20 cellular contexts compared by ENCODE assay signal in the genomic region with DNA sequence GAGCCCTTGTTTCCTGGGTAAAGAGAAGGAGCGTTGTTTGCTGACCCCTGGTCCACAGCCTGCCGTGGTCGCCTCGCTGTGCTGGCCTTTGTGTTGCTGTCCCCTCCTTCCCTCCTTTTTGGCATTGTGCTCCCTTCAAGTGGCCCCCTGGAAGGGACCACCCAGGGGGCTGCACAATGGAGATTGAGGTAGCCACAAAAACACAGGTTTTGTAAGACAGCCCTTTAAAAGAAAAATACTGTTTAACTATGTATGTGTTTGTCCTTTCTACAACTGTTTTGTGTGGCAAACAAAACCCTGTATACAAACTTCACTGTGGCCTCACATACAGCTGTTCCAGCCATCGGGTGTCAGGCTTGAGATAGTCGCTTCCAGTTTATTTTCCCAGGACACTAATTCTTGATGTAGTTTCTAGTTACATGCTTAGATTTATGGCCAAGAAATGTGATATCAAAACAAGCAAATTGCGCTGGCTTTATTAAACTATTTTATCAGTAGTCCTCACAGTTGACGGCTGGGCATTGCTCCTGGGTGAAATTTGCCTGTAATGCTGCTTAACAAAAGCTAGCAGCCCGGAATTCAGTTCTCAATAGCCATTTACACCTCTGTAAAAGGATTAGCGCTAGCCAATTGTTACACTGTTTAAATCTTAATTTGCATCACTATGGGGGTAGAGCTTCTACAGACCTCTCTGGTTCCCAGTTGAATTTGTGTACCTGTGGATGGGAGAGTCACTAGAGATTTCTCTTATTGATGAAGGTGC.
DNase-seq lines count a peak whose midpoint lies in the region; ATAC-seq and TF ChIP-seq lines count a peak whose summit lies in the region.
"Had no signal": no experiment of that assay in that cellular context is flagged by ENCODE, and none has a peak within 500 bp of the region (broad histone marks: within the 10 kb centered on the region; RNA-seq: fewer than 3 reads in every experiment).

No MANE protein-coding gene starts in this region.

- H3K27me3 ChIP-seq in SJCRH30, result no peaks in the 10 kb centered on the region
- no peaks in the 10 kb centered on the region for H3K27me3 ChIP-seq in foreskin keratinocyte
- H3K27me3 ChIP-seq: heart right ventricle had no signal

- intact Hi-C loops in activated CD4-positive, alpha-beta T cell treated with anti-CD3 and anti-CD28 coated beads, Interleukin-2, amount 10 ng/mL, durations not matched to agents 24 days and 14 days (cut with micrococcal nuclease), result no loop called here

- no peak for TF ChIP-seq CTCF in foreskin keratinocyte (conservative IDR thresholded peaks at IDR 0.05)

- no peaks in the 10 kb centered on the region for H3K36me3 Mint-ChIP-seq in activated CD4-positive, alpha-beta T cell treated with anti-CD3 and anti-CD28 coated beads, Interleukin-2, amount 10 ng/mL, durations not matched to agents 24 days and 14 days (ENCODE audit: low read depth)

- peak overlapping the region; percentile 22 for H3K4me3 ChIP-seq in SJCRH30
- H3K4me3 ChIP-seq: heart right ventricle, thoracic aorta had no signal

- H3K4me3 Mint-ChIP-seq in activated CD4-positive, alpha-beta T cell treated with anti-CD3 and anti-CD28 coated beads, Interleukin-2, amount 10 ng/mL, durations not matched to agents 24 days and 14 days, result no peak overlapping the region
- H3K4me3 Mint-ChIP-seq: activated B cell treated with CpG ODN at 0.5 μM for 24 hours; activated naive CD4-positive, alpha-beta T cell treated with anti-CD3 and anti-CD28 coated beads for 36 hours; CD4-positive, alpha-beta T cell; naive thymus-derived CD8-positive, alpha-beta T cell had no signal

- H3K9me3 ChIP-seq in SJCRH30 (replicated peaks), result no peaks in the 10 kb centered on the region
- H3K9me3 ChIP-seq: heart right ventricle, thoracic aorta had no signal

- H3K4me1 ChIP-seq in SJCRH30 (peaks cover 23% of the 10 kb centered on the region), foreskin keratinocyte (no peaks in the 10 kb centered on the region)

- no peak overlapping the region for H3K27ac Mint-ChIP-seq in activated CD4-positive, alpha-beta T cell treated with anti-CD3 and anti-CD28 coated beads, Interleukin-2, amount 10 ng/mL, durations not matched to agents 24 days and 14 days
- H3K27ac Mint-ChIP-seq: activated B cell treated with CpG ODN at 0.5 μM for 24 hours; activated naive CD4-positive, alpha-beta T cell treated with anti-CD3 and anti-CD28 coated beads for 36 hours; CD4-positive, alpha-beta T cell had no signal

- DNase-seq in COLO668 (lab: John Stamatoyannopoulos, UW; ENCODE audit: unreplicated experiment) (peak; percentile 38), NCI-H1105 treated with DMSO at 0.1 percent for 48 hours (lab: John Stamatoyannopoulos, UW) (peak; percentile 32), SJCRH30 (peak; percentile 67 to 81), left kidney (ENCODE audit: low read depth, low spot score) (peak; percentile 89), foreskin keratinocyte (no peak), occipital lobe (lab: John Stamatoyannopoulos, UW) (no peak)
- no peak for DNase-seq in activated CD4-positive, alpha-beta T cell treated with anti-CD3 and anti-CD28 coated beads, Interleukin-2, amount 10 ng/mL, durations not matched to agents 24 days and 14 days
- DNase-seq: activated B cell treated with CpG ODN at 0.5 μM for 24 hours; activated naive CD4-positive, alpha-beta T cell treated with anti-CD3 and anti-CD28 coated beads for 36 hours; CD4-positive, alpha-beta T cell; cortex of kidney; heart right ventricle; left ventricle myocardium superior; naive thymus-derived CD8-positive, alpha-beta T cell; NCI-H524; RPMI8226; stimulated activated CD4-positive, alpha-beta T cell treated with anti-CD3 and anti-CD28 coated beads, Interleukin-1b, Interleukin-23, amount 100 ng/mL, for 48 hours had no signal

- no peaks in the 10 kb centered on the region for H3K27me3 Mint-ChIP-seq in activated CD4-positive, alpha-beta T cell treated with anti-CD3 and anti-CD28 coated beads, Interleukin-2, amount 10 ng/mL, durations not matched to agents 24 days and 14 days
- H3K27me3 Mint-ChIP-seq: activated B cell treated with CpG ODN at 0.5 μM for 24 hours; CD4-positive, alpha-beta T cell; naive thymus-derived CD8-positive, alpha-beta T cell had no signal

- ATAC-seq in foreskin keratinocyte (no peak), HG03280 (IDR thresholded peaks at IDR 0.05; ENCODE audit: unreplicated experiment) (no peak)
- ATAC-seq: esophagus mucosa; heart right ventricle; left ventricle myocardium superior; naive thymus-derived CD8-positive, alpha-beta T cell had no signal

- no peaks in the 10 kb centered on the region for H3K4me1 Mint-ChIP-seq in activated CD4-positive, alpha-beta T cell treated with anti-CD3 and anti-CD28 coated beads, Interleukin-2, amount 10 ng/mL, durations not matched to agents 24 days and 14 days
- H3K4me1 Mint-ChIP-seq: activated B cell treated with CpG ODN at 0.5 μM for 24 hours had no signal

- H3K27ac ChIP-seq in SJCRH30 (peak overlapping the region; percentile 48), foreskin keratinocyte (no peak overlapping the region)
- H3K27ac ChIP-seq: heart right ventricle, thoracic aorta had no signal

- H3K36me3 ChIP-seq in SJCRH30, result no peaks in the 10 kb centered on the region
- H3K36me3 ChIP-seq: thoracic aorta had no signal

- no peaks in the 10 kb centered on the region for H3K9me3 Mint-ChIP-seq in activated CD4-positive, alpha-beta T cell treated with anti-CD3 and anti-CD28 coated beads, Interleukin-2, amount 10 ng/mL, durations not matched to agents 24 days and 14 days
- H3K9me3 Mint-ChIP-seq: activated B cell treated with CpG ODN at 0.5 μM for 24 hours; activated naive CD4-positive, alpha-beta T cell treated with anti-CD3 and anti-CD28 coated beads for 36 hours; CD4-positive, alpha-beta T cell; naive thymus-derived CD8-positive, alpha-beta T cell had no signal

Comparison
In these comparisons a context has a peak if more than half of its experiments do, and no peak if none do; other contexts are left out.
1. DNase-seq: peak in COLO668 (single experiment), NCI-H1105 treated with DMSO at 0.1 percent for 48 hours (single experiment), SJCRH30 (2 of 2) and left kidney (single experiment); none in foreskin keratinocyte (0 of 2), activated CD4-positive, alpha-beta T cell treated with anti-CD3 and anti-CD28 coated beads, Interleukin-2, amount 10 ng/mL, durations not matched to agents 24 days and 14 days (single experiment) and occipital lobe (single experiment).